11 cellular contexts compared by ENCODE assay signal in genomic region chr15:70088887-70089691, GRCh38. TPM values are rescaled to one million over a fixed set of nuclear protein-coding genes. Genes with fewer than 3 reads are reported as not detected.
A peak's percentile ranks its signal among the peaks of the same experiment; 100 is the strongest.
DNase-seq lines count a peak whose midpoint lies in the region; ATAC-seq and TF ChIP-seq lines count a peak whose summit lies in the region.
"Had no signal": no experiment of that assay in that cellular context is flagged by ENCODE, and none has a peak within 500 bp of the region (broad histone marks: within the 10 kb centered on the region; RNA-seq: fewer than 3 reads in every experiment).

No MANE protein-coding gene starts in this region.

- H3K27me3 ChIP-seq in neural progenitor cell = no peaks in the 10 kb centered on the region
- H3K27me3 ChIP-seq in foreskin keratinocyte = no peaks in the 10 kb centered on the region

- DNase-seq in AG10803 (ENCODE audit: low read depth) (peak; percentile 60), NCI-H1105 (lab: John Stamatoyannopoulos, UW) (peak; percentile 88), fibroblast of villous mesenchyme (ENCODE audit: low read depth) (peak; percentile 80), neural progenitor cell (ENCODE audit: low spot score) (no peak), superior temporal gyrus (ENCODE audit: extremely low spot score) (no peak), foreskin keratinocyte (no peak), NCI-H1436 treated with DMSO at 0.1 percent for 48 hours (lab: John Stamatoyannopoulos, UW) (no peak)
- DNase-seq in activated T-cell treated with anti-CD3 and anti-CD28 coated beads, Interleukin-2, amount 50 U/mL, for 1 hour = no peak
- DNase-seq: KG1 had no signal

- H3K9me3 Mint-ChIP-seq in neural progenitor cell = no peaks in the 10 kb centered on the region

- peaks cover 42% of the 10 kb centered on the region for H3K36me3 Mint-ChIP-seq in neural progenitor cell

- peaks cover 5% of the 10 kb centered on the region for H3K27me3 Mint-ChIP-seq in neural progenitor cell (ENCODE audit: insufficient read depth, low read depth)

- H3K4me2 ChIP-seq in neural progenitor cell = peak overlapping the region; percentile 9

- H3K36me3 ChIP-seq in neural progenitor cell = no peaks in the 10 kb centered on the region

- H3K4me1 Mint-ChIP-seq in neural progenitor cell = peaks cover 91% of the 10 kb centered on the region

- H3K79me2 ChIP-seq in neural progenitor cell (ENCODE audit: low read depth) = peaks cover 100% of the 10 kb centered on the region
- H3K79me2 ChIP-seq: parathyroid adenoma had no signal

- peak overlapping the region; percentile 9 for H3K4me3 ChIP-seq in AG10803 (ENCODE audit: low read length)
- H3K4me3 ChIP-seq in fibroblast of villous mesenchyme (ENCODE audit: low read depth, low read length) = peak overlapping the region; percentile 19
- no peak overlapping the region for H3K4me3 ChIP-seq in neural progenitor cell

- no peak overlapping the region for H2AFZ ChIP-seq in neural progenitor cell (replicated peaks)
- H2AFZ ChIP-seq: parathyroid adenoma had no signal

- H3K9me3 ChIP-seq in neural progenitor cell (ENCODE audit: low read depth) = no peaks in the 10 kb centered on the region

- peaks cover 65% of the 10 kb centered on the region for H3K4me1 ChIP-seq in neural progenitor cell
- peaks cover 12% of the 10 kb centered on the region for H3K4me1 ChIP-seq in foreskin keratinocyte

- H3K27ac ChIP-seq in neural progenitor cell = no peak overlapping the region
- no peak overlapping the region for H3K27ac ChIP-seq in foreskin keratinocyte
- H3K27ac ChIP-seq: parathyroid adenoma had no signal

- peaks cover 100% of the 10 kb centered on the region for H4K20me1 ChIP-seq in neural progenitor cell (ENCODE audit: low read depth)

- peaks cover 7% of the 10 kb centered on the region for H3F3A ChIP-seq in neural progenitor cell (ENCODE audit: low read depth)

- H3K9ac ChIP-seq in neural progenitor cell = no peak overlapping the region
- H3K9ac ChIP-seq: parathyroid adenoma had no signal

- no peak overlapping the region for H3K27ac Mint-ChIP-seq in neural progenitor cell
- H3K27ac Mint-ChIP-seq: CD14-positive monocyte had no signal

- no peak for ATAC-seq in foreskin keratinocyte

- TF ChIP-seq CTCF in AG10803 (conservative IDR thresholded peaks at IDR 0.05; ENCODE audit: low read length) = no peak
- no peak for TF ChIP-seq CTCF in fibroblast of villous mesenchyme (IDR thresholded peaks at IDR 0.05; ENCODE audit: insufficient read depth, low read depth, low read length)
- no peak for TF ChIP-seq CTCF in neural progenitor cell (IDR thresholded peaks at IDR 0.05)
- TF ChIP-seq CTCF in foreskin keratinocyte (conservative IDR thresholded peaks at IDR 0.05) = no peak

- H3K4me3 Mint-ChIP-seq in neural progenitor cell = peak overlapping the region; percentile 76

RNA-seq across cellular contexts. Expression of gene TLE3, which starts 8.6 kb away (rescaled TPM):
- total RNA-seq in fibroblast of villous mesenchyme = 13.0 and 27.7 TPM in 2 replicates
- 22.1 and 78.5 TPM in 2 replicates for total RNA-seq in neural progenitor cell (ENCODE audit: low replicate concordance)
- 24.1 and 28.1 TPM in 2 replicates for total RNA-seq in foreskin keratinocyte
- polyA plus RNA-seq in foreskin keratinocyte = 11.3 and 14.0 TPM in 2 replicates

Comparison
In these comparisons a context has a peak if more than half of its experiments do, and no peak if none do; other contexts are left out.
1. DNase-seq: peak in AG10803 (single experiment), NCI-H1105 (single experiment) and fibroblast of villous mesenchyme (single experiment); none in neural progenitor cell (single experiment), superior temporal gyrus (single experiment), foreskin keratinocyte (0 of 2), activated T-cell treated with anti-CD3 and anti-CD28 coated beads, Interleukin-2, amount 50 U/mL, for 1 hour (single experiment) and NCI-H1436 treated with DMSO at 0.1 percent for 48 hours (single experiment).